Comparison of ENCODE assay signal across 25 cellular contexts in genomic region chr2:183678908-183679307, GRCh38.
DNase-seq lines count a peak whose midpoint lies in the region; ATAC-seq and TF ChIP-seq lines count a peak whose summit lies in the region.
"Had no signal": no experiment of that assay in that cellular context is flagged by ENCODE, and none has a peak within 500 bp of the region (broad histone marks: within the 10 kb centered on the region; RNA-seq: fewer than 3 reads in every experiment).

No MANE protein-coding gene starts in this region.

- H3K4me1 ChIP-seq in Caco-2, result no peaks in the 10 kb centered on the region

- peaks cover 11% of the 10 kb centered on the region for H3K9me3 Mint-ChIP-seq in WTC11
- no peaks in the 10 kb centered on the region for H3K9me3 Mint-ChIP-seq in endothelial cell (ENCODE audit: unreplicated experiment)
- H3K9me3 Mint-ChIP-seq in Caco-2 (ENCODE audit: unreplicated experiment), result no peaks in the 10 kb centered on the region

- CTCF ChIA-PET in WTC11 (lab: Charles Lee) (no interaction called here), Caco-2 (lab: Charles Lee) (no interaction called here)

- no peak for TF ChIP-seq CTCF in WTC11 (IDR thresholded peaks at IDR 0.05)
- no peak for TF ChIP-seq CTCF in GM13976 (IDR thresholded peaks at IDR 0.05; ENCODE audit: borderline replicate concordance, control extremely low read depth, extremely low read depth, insufficient read depth, missing control alignments)
- no peak for TF ChIP-seq CTCF in endothelial cell (IDR thresholded peaks at IDR 0.05; ENCODE audit: unreplicated experiment)
- no peak for TF ChIP-seq CTCF in Caco-2 (IDR thresholded peaks at IDR 0.05; ENCODE audit: insufficient read depth in 1 of 2, low read depth in 1 of 2, low read length in 1 of 2, severe bottlenecking in 1 of 2, unreplicated experiment in 1 of 2)

- no peaks in the 10 kb centered on the region for H3K9me3 ChIP-seq in Caco-2

- H3K27ac Mint-ChIP-seq in WTC11 (no peak overlapping the region), endothelial cell (ENCODE audit: unreplicated experiment) (no peak overlapping the region), Caco-2 (ENCODE audit: unreplicated experiment) (no peak overlapping the region)
- H3K27ac Mint-ChIP-seq: CD8-positive, alpha-beta T cell had no signal

- peak; percentile 99 for ATAC-seq in WTC11
- ATAC-seq: CD8-positive, alpha-beta T cell; HepG2; K562 had no signal

- BruUV-seq in Caco-2 (replicated peaks; lab: Mats Ljungman, UMichigan), result no TSS peak

- H3K36me3 ChIP-seq in Caco-2 (ENCODE audit: control insufficient read depth, insufficient read depth, low read length), result no peaks in the 10 kb centered on the region

- H3K4me3 Mint-ChIP-seq in WTC11 (no peak overlapping the region), endothelial cell (ENCODE audit: unreplicated experiment) (no peak overlapping the region), Caco-2 (ENCODE audit: unreplicated experiment) (no peak overlapping the region)
- H3K4me3 Mint-ChIP-seq: CD8-positive, alpha-beta T cell had no signal

- POLR2A ChIA-PET in WTC11 (lab: Charles Lee), result no interaction called here
- POLR2A ChIA-PET in Caco-2 (lab: Charles Lee), result no interaction called here

- H3K27me3 ChIP-seq in Caco-2 (replicated peaks; ENCODE audit: control insufficient read depth, insufficient read depth, low read length), result no peaks in the 10 kb centered on the region

- H3K4me1 Mint-ChIP-seq in WTC11 (peaks cover 19% of the 10 kb centered on the region), endothelial cell (ENCODE audit: unreplicated experiment) (no peaks in the 10 kb centered on the region), Caco-2 (ENCODE audit: low read depth, unreplicated experiment) (no peaks in the 10 kb centered on the region)

- intact Hi-C loops in Caco-2 (cut with micrococcal nuclease; ENCODE audit: unreplicated experiment), result no loop called here

- DNase-seq in activated effector memory CD4-positive, alpha-beta T cell treated with anti-CD3 and anti-CD28 coated beads, Interleukin-2, amount 50 U/mL, for 16 hours, result peak; percentile 46
- DNase-seq in activated effector memory CD4-positive, alpha-beta T cell treated with Interleukin-2 at 50 U/mL for 16 hours, result no peak
- DNase-seq in WTC11 (ENCODE audit: low spot score) (peak; percentile 28), iPS-NIHi7 (ENCODE audit: extremely low spot score) (peak; percentile 14), GM13976 (ENCODE audit: low spot score) (no peak), endothelial cell (ENCODE audit: low spot score) (no peak), Caco-2 (no peak)
- DNase-seq in activated CD8-positive, alpha-beta memory T cell treated with anti-CD3 and anti-CD28 coated beads, Interleukin-2, amount 50 U/mL, for 4 hours, result no peak
- DNase-seq: 8988T; C1 segment of cervical spinal cord; CD8-positive, alpha-beta T cell; DMS53; GDM1; H7; MM.1S; NCI-H1048; NCI-H1417 treated with DMSO at 0.1 percent for 48 hours; NCI-H1930; NCI-H2171 treated with DMSO at 0.1 percent for 48 hours; NCI-H524 treated with DMSO at 0.1 percent for 48 hours; PC-9; RPMI8226; SHP77 had no signal

- H3K36me3 Mint-ChIP-seq in WTC11 (peaks cover 10% of the 10 kb centered on the region), endothelial cell (ENCODE audit: low read depth, unreplicated experiment) (no peaks in the 10 kb centered on the region), Caco-2 (ENCODE audit: insufficient read depth, unreplicated experiment) (no peaks in the 10 kb centered on the region)
- H3K36me3 Mint-ChIP-seq: CD8-positive, alpha-beta T cell had no signal

- no peak overlapping the region for H3K4me3 ChIP-seq in Caco-2 (ENCODE audit: low read depth, low read length)
- H3K4me3 ChIP-seq: K562, PC-9 had no signal

- H3K27me3 Mint-ChIP-seq in WTC11 (ENCODE audit: low read depth) (peaks cover 85% of the 10 kb centered on the region), endothelial cell (ENCODE audit: unreplicated experiment) (no peaks in the 10 kb centered on the region), Caco-2 (ENCODE audit: insufficient read depth, unreplicated experiment) (no peaks in the 10 kb centered on the region)

- in situ Hi-C loops in GM13976 (cut with MboI; ENCODE audit: low sequenced_read_pairs, unreplicated experiment), result no loop called here

TF ChIP-seq in WTC11, 78 proteins besides CTCF, POLR2A, EP300 and RAD21:
- 0 out of 2 replicates have a peak, but pooled peaks have one; percentile 76 for TF ChIP-seq AFF4 (CRISPR knock-in tag; IDR thresholded peaks at IDR 0.05; ENCODE audit: borderline replicate concordance)
- TF ChIP-seq JUN (CRISPR knock-in tag; IDR thresholded peaks at IDR 0.05), result no peak

Comparison
In these comparisons a context has a peak if more than half of its experiments do, and no peak if none do; other contexts are left out.
1. DNase-seq: peak in activated effector memory CD4-positive, alpha-beta T cell treated with anti-CD3 and anti-CD28 coated beads, Interleukin-2, amount 50 U/mL, for 16 hours (single experiment), WTC11 (single experiment) and iPS-NIHi7 (single experiment); none in activated effector memory CD4-positive, alpha-beta T cell treated with Interleukin-2 at 50 U/mL for 16 hours (single experiment), GM13976 (single experiment), endothelial cell (single experiment), activated CD8-positive, alpha-beta memory T cell treated with anti-CD3 and anti-CD28 coated beads, Interleukin-2, amount 50 U/mL, for 4 hours (single experiment) and Caco-2 (0 of 2).